In the genomic region with DNA sequence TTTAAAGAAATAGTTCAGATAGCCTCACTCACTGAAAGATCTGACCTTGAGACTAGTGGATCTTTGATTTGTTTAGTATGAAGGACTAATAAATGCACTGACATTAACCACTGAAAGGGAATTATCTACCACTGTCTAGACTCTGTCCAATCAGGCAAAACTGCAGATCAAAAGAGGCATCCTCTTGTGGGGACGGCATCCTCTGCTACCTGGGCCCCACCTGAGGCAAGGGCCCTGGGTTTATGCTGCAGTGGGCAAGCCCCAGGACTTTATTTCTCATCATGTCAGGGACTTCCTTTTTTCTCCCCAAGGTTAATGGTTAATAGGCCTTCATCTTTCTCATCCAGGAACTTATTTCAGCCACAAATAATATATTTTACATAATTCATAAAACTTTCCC, we compare ENCODE assay signal across 21 cellular contexts. TPM values are rescaled to one million over a fixed set of nuclear protein-coding genes. Genes with fewer than 3 reads are reported as not detected.
DNase-seq lines count a peak whose midpoint lies in the region; ATAC-seq and TF ChIP-seq lines count a peak whose summit lies in the region.
"Had no signal": no experiment of that assay in that cellular context is flagged by ENCODE, and none has a peak within 500 bp of the region (broad histone marks: within the 10 kb centered on the region; RNA-seq: fewer than 3 reads in every experiment).

No MANE protein-coding gene starts in this region.

- peak; percentile 53 to 70 for ATAC-seq in stimulated activated naive B cell treated with anti-CD40 and anti-IgM and Interleukin-4, amounts not matched to agents 10 μg/mL and 1 μg/mL and 100 μg/mL, for 72 hours (replicated peaks)
- ATAC-seq in left cardiac atrium = no peak
- no peak for ATAC-seq in right cardiac atrium
- ATAC-seq: foreskin keratinocyte, Panc1 had no signal

- peaks cover 74% of the 10 kb centered on the region for H3K4me1 Mint-ChIP-seq in activated naive CD4-positive, alpha-beta T cell treated with anti-CD3 and anti-CD28 coated beads for 36 hours (ENCODE audit: low read depth)
- peaks cover 15 to 31% of the 10 kb centered on the region in 2 donors for H3K4me1 Mint-ChIP-seq in stimulated activated naive B cell treated with anti-CD40 and anti-IgM and Interleukin-4, amounts not matched to agents 10 μg/mL and 1 μg/mL and 100 μg/mL, for 72 hours
- H3K4me1 Mint-ChIP-seq: neural crest cell had no signal

- no peak overlapping the region for H2AFZ ChIP-seq in hepatocyte

- CTCF ChIA-PET in activated naive CD4-positive, alpha-beta T cell treated with anti-CD3 and anti-CD28 coated beads for 36 hours (lab: Charles Lee) = interaction anchor here (1.0 to 1.6 kb wide), 2 partner anchors 9 to 15 kb away, joined by 3 to 4 read pairs; no protein-coding TSS in a partner anchor

- H3K9me3 Mint-ChIP-seq in activated naive CD4-positive, alpha-beta T cell treated with anti-CD3 and anti-CD28 coated beads for 36 hours = no peaks in the 10 kb centered on the region
- H3K9me3 Mint-ChIP-seq in stimulated activated naive B cell treated with anti-CD40 and anti-IgM and Interleukin-4, amounts not matched to agents 10 μg/mL and 1 μg/mL and 100 μg/mL, for 72 hours = no peaks in the 10 kb centered on the region
- H3K9me3 Mint-ChIP-seq: IgD-negative memory B cell, neural crest cell had no signal

- H3K4me3 Mint-ChIP-seq in activated naive CD4-positive, alpha-beta T cell treated with anti-CD3 and anti-CD28 coated beads for 36 hours = no peak overlapping the region
- H3K4me3 Mint-ChIP-seq in stimulated activated naive B cell treated with anti-CD40 and anti-IgM and Interleukin-4, amounts not matched to agents 10 μg/mL and 1 μg/mL and 100 μg/mL, for 72 hours = no peak overlapping the region
- H3K4me3 Mint-ChIP-seq: IgD-negative memory B cell, neural crest cell had no signal

- H3K36me3 Mint-ChIP-seq in activated naive CD4-positive, alpha-beta T cell treated with anti-CD3 and anti-CD28 coated beads for 36 hours (ENCODE audit: low read depth) = peaks cover 92% of the 10 kb centered on the region
- H3K36me3 Mint-ChIP-seq in stimulated activated naive B cell treated with anti-CD40 and anti-IgM and Interleukin-4, amounts not matched to agents 10 μg/mL and 1 μg/mL and 100 μg/mL, for 72 hours = peaks cover 62 to 80% of the 10 kb centered on the region in 2 donors

- no peaks in the 10 kb centered on the region for H3K9me2 ChIP-seq in hepatocyte (replicated peaks; ENCODE audit: insufficient read depth)

- H3K36me3 ChIP-seq in hepatocyte (replicated peaks; ENCODE audit: insufficient read depth, low read depth) = peaks cover 14% of the 10 kb centered on the region

- no peaks in the 10 kb centered on the region for H3K27me3 Mint-ChIP-seq in activated naive CD4-positive, alpha-beta T cell treated with anti-CD3 and anti-CD28 coated beads for 36 hours (ENCODE audit: low read depth)
- H3K27me3 Mint-ChIP-seq in stimulated activated naive B cell treated with anti-CD40 and anti-IgM and Interleukin-4, amounts not matched to agents 10 μg/mL and 1 μg/mL and 100 μg/mL, for 72 hours = no peaks in the 10 kb centered on the region
- H3K27me3 Mint-ChIP-seq: IgD-negative memory B cell had no signal

- H3K27me3 ChIP-seq in hepatocyte (no peaks in the 10 kb centered on the region), right cardiac atrium (ENCODE audit: control insufficient read depth, insufficient read depth) (no peaks in the 10 kb centered on the region)
- H3K27me3 ChIP-seq: brain microvascular endothelial cell, foreskin keratinocyte, SJSA1, vagina had no signal

- peak overlapping the region; percentile 77 for H3K27ac Mint-ChIP-seq in activated naive CD4-positive, alpha-beta T cell treated with anti-CD3 and anti-CD28 coated beads for 36 hours
- peak overlapping the region; percentile 9 for H3K27ac Mint-ChIP-seq in stimulated activated naive B cell treated with anti-CD40 and anti-IgM and Interleukin-4, amounts not matched to agents 10 μg/mL and 1 μg/mL and 100 μg/mL, for 72 hours

- H3K4me3 ChIP-seq in hepatocyte (no peak overlapping the region), right cardiac atrium (ENCODE audit: low read length) (no peak overlapping the region)
- H3K4me3 ChIP-seq: SJSA1, smooth muscle cell, vagina had no signal

- H3K79me2 ChIP-seq in hepatocyte = no peaks in the 10 kb centered on the region

- 81% methylated on average over 1 of the region's 1 CpG for WGBS in hepatocyte (ENCODE audit: low lambda C conversion rate, missing lambda C conversion rate)
- 92% methylated on average over 1 of the region's 1 CpG for WGBS in right cardiac atrium

- DNase-seq in activated naive CD4-positive, alpha-beta T cell treated with anti-CD3 and anti-CD28 coated beads for 36 hours = no peak
- DNase-seq in activated naive CD4-positive, alpha-beta T cell (lab: John Stamatoyannopoulos, UW) = no peak
- DNase-seq in hepatocyte (ENCODE audit: low spot score) (no peak), left cardiac atrium (no peak), right cardiac atrium (no peak)
- DNase-seq in stimulated activated naive B cell treated with anti-CD40 and anti-IgM and Interleukin-4, amounts not matched to agents 10 μg/mL and 1 μg/mL and 100 μg/mL, for 72 hours = no peak
- DNase-seq in central memory CD4-positive, alpha-beta T cell = no peak
- DNase-seq: brain microvascular endothelial cell; cortex of kidney; foreskin keratinocyte; mammary epithelial cell; NCI-H146; NCI-H2227 treated with DMSO at 0.1 percent for 48 hours; stimulated activated CD4-positive, alpha-beta T cell treated with anti-CD3 and anti-CD28 coated beads, Interleukin-4, amount 100 ng/mL, for 1 hour had no signal

- peaks cover 22% of the 10 kb centered on the region for H3K4me1 ChIP-seq in hepatocyte (ENCODE audit: insufficient read depth)
- H3K4me1 ChIP-seq in right cardiac atrium (ENCODE audit: control insufficient read depth, insufficient read depth, low read length) = peaks cover 10% of the 10 kb centered on the region
- H3K4me1 ChIP-seq: vagina had no signal

- H3K9me3 ChIP-seq in hepatocyte (ENCODE audit: low read depth) = no peaks in the 10 kb centered on the region
- no peaks in the 10 kb centered on the region for H3K9me3 ChIP-seq in right cardiac atrium (ENCODE audit: control insufficient read depth, low read length)
- H3K9me3 ChIP-seq: SJSA1, vagina had no signal

- no peaks in the 10 kb centered on the region for H4K20me1 ChIP-seq in hepatocyte (ENCODE audit: insufficient read depth, poor library complexity, severe bottlenecking)

- intact Hi-C loops in activated naive CD4-positive, alpha-beta T cell treated with anti-CD3 and anti-CD28 coated beads for 36 hours (cut with micrococcal nuclease) = loop anchor here (1.0 to 5.0 kb wide), 2 partner anchors 33 to 79 kb away; a partner anchor contains a TSS
- intact Hi-C loops in left cardiac atrium (cut with DNase I) = loop anchor here in 1 of 2 donors (2.0 kb wide), 1 partner anchor 27 kb away; no protein-coding TSS in a partner anchor
- intact Hi-C loops in right cardiac atrium (cut with DNase I) = no loop called here

- no peak overlapping the region for H3K4me2 ChIP-seq in hepatocyte
- H3K4me2 ChIP-seq: smooth muscle cell had no signal

- no peak for TF ChIP-seq CTCF in VCaP (conservative IDR thresholded peaks at IDR 0.05)
- no peak for TF ChIP-seq CTCF in hepatocyte (IDR thresholded peaks at IDR 0.05; ENCODE audit: poor library complexity)

- H3K27ac ChIP-seq in VCaP = peak overlapping the region; percentile 93
- H3K27ac ChIP-seq in hepatocyte = peak overlapping the region; percentile 66
- H3K27ac ChIP-seq in right cardiac atrium (ENCODE audit: low read length) = no peak overlapping the region
- H3K27ac ChIP-seq: brain microvascular endothelial cell, foreskin keratinocyte, SJSA1, vagina had no signal

RNA-seq across cellular contexts. Expression of a gene that starts 32.2 kb away (rescaled TPM):
- total RNA-seq in activated naive CD4-positive, alpha-beta T cell treated with anti-CD3 and anti-CD28 coated beads for 36 hours = 100 to 1,000 TPM; 376 to 402 TPM
- total RNA-seq in hepatocyte = 102 and 124 TPM in 2 replicates
- polyA plus RNA-seq in hepatocyte = 53.3 and 70.9 TPM in 2 replicates
- total RNA-seq in left cardiac atrium = 10 to 100 TPM; 37.3 to 76.7 TPM
- total RNA-seq in right cardiac atrium = 10 to 100 TPM; 45.9 to 73.2 (median 61.8) TPM
- 19.4 TPM for polyA plus RNA-seq in right cardiac atrium

Comparison
In these comparisons a context has a peak if more than half of its experiments do, and no peak if none do; other contexts are left out.
1. ATAC-seq: peak in stimulated activated naive B cell treated with anti-CD40 and anti-IgM and Interleukin-4, amounts not matched to agents 10 μg/mL and 1 μg/mL and 100 μg/mL, for 72 hours (2 of 2); none in left cardiac atrium (0 of 2) and right cardiac atrium (0 of 2).